ENCODE assay signal across 8 cellular contexts in genomic region chr15:65824031-65824743, GRCh38. TPM values are rescaled to one million over a fixed set of nuclear protein-coding genes. Genes with fewer than 3 reads are reported as not detected.
DNase-seq lines count a peak whose midpoint lies in the region; ATAC-seq and TF ChIP-seq lines count a peak whose summit lies in the region.

No MANE protein-coding gene starts in this region.

- H3K36me3 ChIP-seq in HUES48 (ENCODE audit: control insufficient read depth, insufficient read depth, low read length) (no peaks in the 10 kb centered on the region), lower lobe of right lung (no peaks in the 10 kb centered on the region)

- H3K9me3 ChIP-seq in HUES48 (ENCODE audit: control insufficient read depth, insufficient read depth, low read length) (no peaks in the 10 kb centered on the region), lower lobe of right lung (no peaks in the 10 kb centered on the region)

- DNase-seq in DMS53 treated with DMSO at 0.1 percent for 48 hours (lab: John Stamatoyannopoulos, UW; ENCODE audit: unreplicated experiment) (peak; percentile 66), RKO (ENCODE audit: low spot score) (peak; percentile 80), ecto neural progenitor cell (ENCODE audit: low spot score) (peak; percentile 55), lower lobe of right lung (no peak), activated gamma-delta T cell (lab: John Stamatoyannopoulos, UW) (no peak)

- H3K27me3 ChIP-seq in HUES48 (ENCODE audit: control insufficient read depth, insufficient read depth, low read length) (no peaks in the 10 kb centered on the region), lower lobe of right lung (ENCODE audit: low read depth) (no peaks in the 10 kb centered on the region)

- H3K27ac ChIP-seq in HUES48 (ENCODE audit: low read depth, low read length), result peak overlapping the region; percentile 62
- H3K27ac ChIP-seq in lower lobe of right lung, result no peak overlapping the region

- no peak overlapping the region for H3K9ac ChIP-seq in HUES48 (ENCODE audit: low read depth, low read length)

- intact Hi-C loops in lower lobe of right lung (cut with DNase I), result no loop called here

- H3K4me1 ChIP-seq in HUES48 (ENCODE audit: control insufficient read depth, insufficient read depth, low read length), result peaks cover 8% of the 10 kb centered on the region; the same call in 1 of the 2 replicates
- H3K4me1 ChIP-seq in lower lobe of right lung, result peaks cover 51% of the 10 kb centered on the region

- peak; percentile 64 for TF ChIP-seq CTCF in lower lobe of right lung (IDR thresholded peaks at IDR 0.05)

- peak; percentile 84 to 90 for ATAC-seq in lower lobe of right lung
- ATAC-seq in HG03378 (IDR thresholded peaks at IDR 0.05; ENCODE audit: unreplicated experiment), result no peak
- no peak for ATAC-seq in HG03280 (IDR thresholded peaks at IDR 0.05; ENCODE audit: unreplicated experiment)

- no peak overlapping the region for H3K4me3 ChIP-seq in HUES48 (ENCODE audit: low read depth, low read length)
- no peak overlapping the region for H3K4me3 ChIP-seq in lower lobe of right lung

RNA-seq across cellular contexts. Expression of gene DENND4A, which starts 32.1 kb away (rescaled TPM):
- total RNA-seq in lower lobe of right lung, result 34.6 TPM

RNA-seq across cellular contexts. Expression of gene RAB11A, which starts 45.1 kb away (rescaled TPM):
- total RNA-seq in lower lobe of right lung, result 218 TPM

Comparison
In these comparisons a context has a peak if more than half of its experiments do, and no peak if none do; other contexts are left out.
1. DNase-seq: peak in DMS53 treated with DMSO at 0.1 percent for 48 hours (single experiment), RKO (single experiment) and ecto neural progenitor cell (single experiment); none in lower lobe of right lung (single experiment) and activated gamma-delta T cell (single experiment).
2. ATAC-seq: peak in lower lobe of right lung (2 of 2); none in HG03378 (single experiment) and HG03280 (single experiment).